Comparison of ENCODE assay signal across 8 cellular contexts in the genomic region with DNA sequence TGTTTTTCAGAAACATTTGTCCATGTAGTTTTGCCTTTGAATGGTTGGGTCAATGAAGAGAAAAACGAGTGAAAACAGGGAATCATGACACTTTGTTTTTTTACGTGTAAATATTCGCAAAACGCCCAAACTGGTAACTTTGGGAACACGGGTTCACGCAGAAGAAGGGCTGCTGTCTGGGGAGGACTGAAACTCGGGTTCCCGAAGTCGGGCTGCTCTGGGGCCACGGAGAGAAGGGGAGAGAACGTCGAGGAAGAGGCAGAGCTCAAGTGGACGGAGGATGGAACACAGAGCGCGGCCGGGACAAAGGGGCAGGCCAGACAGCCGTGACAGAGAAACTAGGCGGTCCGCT. TPM values are rescaled to one million over a fixed set of nuclear protein-coding genes. Genes with fewer than 3 reads are reported as not detected.
DNase-seq lines count a peak whose midpoint lies in the region; ATAC-seq and TF ChIP-seq lines count a peak whose summit lies in the region.

No MANE protein-coding gene starts in this region.

- H3K27ac ChIP-seq in RWPE1 (peak overlapping the region; percentile 87), neural progenitor cell (peak overlapping the region; percentile 96)

- no peaks in the 10 kb centered on the region for H3K36me3 ChIP-seq in neural progenitor cell

- peak overlapping the region; percentile 83 for H3K4me3 Mint-ChIP-seq in activated CD8-positive, alpha-beta memory T cell treated with anti-CD3 and anti-CD28 coated beads, Interleukin-2, amount 10 ng/mL, durations not matched to agents 7 days and 5 days
- H3K4me3 Mint-ChIP-seq in neural progenitor cell = peak overlapping the region; percentile 90

- H3K4me1 ChIP-seq in neural progenitor cell = peaks cover 13% of the 10 kb centered on the region

- H2AFZ ChIP-seq in neural progenitor cell (replicated peaks) = peak overlapping the region; percentile 77

- no peaks in the 10 kb centered on the region for H3K27me3 ChIP-seq in neural progenitor cell

- peak overlapping the region; percentile 74 for H3K9ac ChIP-seq in neural progenitor cell

- H3K4me2 ChIP-seq in neural progenitor cell = peak overlapping the region; percentile 84

- CTCF ChIA-PET in activated CD8-positive, alpha-beta memory T cell treated with anti-CD3 and anti-CD28 coated beads, Interleukin-2, amount 10 ng/mL, durations not matched to agents 7 days and 5 days (lab: Charles Lee) = interaction anchor here (1.2 to 1.9 kb wide), 3 partner anchors 42 to 229 kb away, joined by 3 to 6 read pairs (median 3); no protein-coding TSS in a partner anchor
- CTCF ChIA-PET in RWPE1 (lab: Yijun Ruan, JAX) = interaction anchor here (1.0 to 1.5 kb wide), 2 partner anchors 9 to 229 kb away, joined by 3 to 8 read pairs; no protein-coding TSS in a partner anchor

- H3K36me3 Mint-ChIP-seq in activated CD8-positive, alpha-beta memory T cell treated with anti-CD3 and anti-CD28 coated beads, Interleukin-2, amount 10 ng/mL, durations not matched to agents 7 days and 5 days = peaks cover 9% of the 10 kb centered on the region
- peaks cover 6% of the 10 kb centered on the region for H3K36me3 Mint-ChIP-seq in neural progenitor cell

- H3K27me3 Mint-ChIP-seq in activated CD8-positive, alpha-beta memory T cell treated with anti-CD3 and anti-CD28 coated beads, Interleukin-2, amount 10 ng/mL, durations not matched to agents 7 days and 5 days = peaks cover 5% of the 10 kb centered on the region
- no peaks in the 10 kb centered on the region for H3K27me3 Mint-ChIP-seq in neural progenitor cell (ENCODE audit: insufficient read depth, low read depth)

- H3K9me3 Mint-ChIP-seq in activated CD8-positive, alpha-beta memory T cell treated with anti-CD3 and anti-CD28 coated beads, Interleukin-2, amount 10 ng/mL, durations not matched to agents 7 days and 5 days (ENCODE audit: low read depth) = peaks cover 3% of the 10 kb centered on the region
- H3K9me3 Mint-ChIP-seq in neural progenitor cell = peaks cover 4% of the 10 kb centered on the region

- POLR2A ChIA-PET in RWPE1 (lab: Yijun Ruan, JAX; ENCODE audit: low non-redundant PET) = interaction anchor here (0.6 to 0.7 kb wide), 3 partner anchors 24 to 363 kb away, joined by 3 to 4 read pairs (median 4); no protein-coding TSS in a partner anchor

- no peak for ATAC-seq in activated CD8-positive, alpha-beta memory T cell treated with anti-CD3 and anti-CD28 coated beads, Interleukin-2, amount 10 ng/mL, durations not matched to agents 7 days and 5 days
- ATAC-seq in HG02763 (IDR thresholded peaks at IDR 0.05; ENCODE audit: unreplicated experiment) (peak; percentile 31), GM18858 (IDR thresholded peaks at IDR 0.05; ENCODE audit: unreplicated experiment) (no peak)

- peaks cover 21% of the 10 kb centered on the region for H3K4me1 Mint-ChIP-seq in activated CD8-positive, alpha-beta memory T cell treated with anti-CD3 and anti-CD28 coated beads, Interleukin-2, amount 10 ng/mL, durations not matched to agents 7 days and 5 days
- H3K4me1 Mint-ChIP-seq in neural progenitor cell = peaks cover 24% of the 10 kb centered on the region

- no peaks in the 10 kb centered on the region for H3K9me3 ChIP-seq in neural progenitor cell (ENCODE audit: low read depth)

- H3K4me3 ChIP-seq in epithelial cell of proximal tubule (ENCODE audit: low read depth, low read length) (peak overlapping the region; percentile 69), neural progenitor cell (peak overlapping the region; percentile 59)

- no peaks in the 10 kb centered on the region for H4K20me1 ChIP-seq in neural progenitor cell (ENCODE audit: low read depth)

- H3K79me2 ChIP-seq in neural progenitor cell (ENCODE audit: low read depth) = peaks cover 18% of the 10 kb centered on the region

- no peak for TF ChIP-seq CTCF in RWPE1 (conservative IDR thresholded peaks at IDR 0.05; ENCODE audit: low read depth)
- no peak for TF ChIP-seq CTCF in epithelial cell of proximal tubule (conservative IDR thresholded peaks at IDR 0.05; ENCODE audit: low read depth, low read length)
- TF ChIP-seq CTCF in neural progenitor cell (IDR thresholded peaks at IDR 0.05) = no peak

- DNase-seq in activated CD8-positive, alpha-beta memory T cell treated with anti-CD3 and anti-CD28 coated beads, Interleukin-2, amount 10 ng/mL, durations not matched to agents 7 days and 5 days = no peak
- DNase-seq in activated CD8-positive, alpha-beta memory T cell treated with anti-CD3 and anti-CD28 coated beads for 24 hours = no peak
- DNase-seq in RWPE1 (ENCODE audit: low spot score) (no peak), epithelial cell of proximal tubule (ENCODE audit: low read depth) (no peak), neural progenitor cell (ENCODE audit: low spot score) (no peak), Ammon's horn (ENCODE audit: low spot score) (no peak)

- H3F3A ChIP-seq in neural progenitor cell (ENCODE audit: low read depth) = peaks cover 13% of the 10 kb centered on the region

- H3K27ac Mint-ChIP-seq in activated CD8-positive, alpha-beta memory T cell treated with anti-CD3 and anti-CD28 coated beads, Interleukin-2, amount 10 ng/mL, durations not matched to agents 7 days and 5 days = peak overlapping the region; percentile 89
- peak overlapping the region; percentile 99 for H3K27ac Mint-ChIP-seq in neural progenitor cell

RNA-seq across cellular contexts. Expression of a gene that starts 0.5 kb away (rescaled TPM):
- 1 to 10 TPM; 7.4 to 8.2 TPM for total RNA-seq in activated CD8-positive, alpha-beta memory T cell treated with anti-CD3 and anti-CD28 coated beads, Interleukin-2, amount 10 ng/mL, durations not matched to agents 7 days and 5 days
- total RNA-seq in epithelial cell of proximal tubule = 8.8 and 36.4 TPM in 2 replicates
- 18.6 and 39.3 TPM in 2 replicates for total RNA-seq in neural progenitor cell (ENCODE audit: low replicate concordance)

RNA-seq across cellular contexts. Expression of a gene that starts 43.0 kb away (rescaled TPM):
- 10 to 100 TPM; 23.9 to 24.8 TPM for total RNA-seq in activated CD8-positive, alpha-beta memory T cell treated with anti-CD3 and anti-CD28 coated beads, Interleukin-2, amount 10 ng/mL, durations not matched to agents 7 days and 5 days
- total RNA-seq in epithelial cell of proximal tubule = 18.7 and 26.5 TPM in 2 replicates
- total RNA-seq in neural progenitor cell (ENCODE audit: low replicate concordance) = 66.2 and 106 TPM in 2 replicates
